In the genomic region with DNA sequence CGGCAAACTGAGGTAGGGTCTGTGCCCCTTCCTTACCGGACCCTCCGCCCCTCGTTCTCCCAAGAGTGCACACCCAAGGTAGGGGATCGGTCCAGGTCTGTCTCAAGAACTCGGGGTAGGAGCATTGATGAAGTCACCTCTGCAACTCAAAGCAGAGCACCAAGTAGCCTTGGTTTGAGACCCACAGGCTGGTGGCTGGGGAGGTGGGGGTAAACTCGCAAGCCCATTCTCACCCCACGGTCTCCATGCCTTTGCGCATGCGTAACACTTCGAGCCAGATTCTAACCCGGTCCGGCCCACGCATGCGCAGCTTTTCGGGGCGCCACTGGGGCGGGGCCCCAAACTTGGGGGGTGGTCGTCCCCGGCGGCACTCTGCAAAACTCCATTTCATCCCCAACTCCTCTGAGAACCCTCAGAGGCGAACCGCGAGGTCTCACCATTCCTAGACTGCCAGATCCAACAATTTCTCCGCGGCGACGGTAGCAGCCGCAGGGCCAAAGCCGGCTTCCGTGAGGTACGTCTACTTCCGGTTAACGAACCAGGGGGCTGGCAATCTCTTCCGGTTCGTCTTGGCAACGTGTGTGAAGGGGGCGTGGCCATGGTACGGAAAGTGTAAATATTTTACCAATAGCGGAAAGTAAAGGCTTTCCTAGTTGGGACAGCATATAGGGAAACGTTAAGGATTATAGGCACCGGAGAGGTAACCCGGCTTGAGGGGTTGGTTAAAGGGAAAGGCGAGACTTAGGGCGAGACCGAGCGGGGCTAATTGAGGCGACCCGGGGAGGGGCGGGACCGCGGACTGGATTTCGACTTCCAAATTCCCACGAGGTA, we compare ENCODE assay signal across 8 cellular contexts. TPM values are rescaled to one million over a fixed set of nuclear protein-coding genes. Genes with fewer than 3 reads are reported as not detected.
A peak's percentile ranks its signal among the peaks of the same experiment; 100 is the strongest.
DNase-seq lines count a peak whose midpoint lies in the region; ATAC-seq and TF ChIP-seq lines count a peak whose summit lies in the region.

A gene with protein sequence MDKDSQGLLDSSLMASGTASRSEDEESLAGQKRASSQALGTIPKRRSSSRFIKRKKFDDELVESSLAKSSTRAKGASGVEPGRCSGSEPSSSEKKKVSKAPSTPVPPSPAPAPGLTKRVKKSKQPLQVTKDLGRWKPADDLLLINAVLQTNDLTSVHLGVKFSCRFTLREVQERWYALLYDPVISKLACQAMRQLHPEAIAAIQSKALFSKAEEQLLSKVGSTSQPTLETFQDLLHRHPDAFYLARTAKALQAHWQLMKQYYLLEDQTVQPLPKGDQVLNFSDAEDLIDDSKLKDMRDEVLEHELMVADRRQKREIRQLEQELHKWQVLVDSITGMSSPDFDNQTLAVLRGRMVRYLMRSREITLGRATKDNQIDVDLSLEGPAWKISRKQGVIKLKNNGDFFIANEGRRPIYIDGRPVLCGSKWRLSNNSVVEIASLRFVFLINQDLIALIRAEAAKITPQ (minus strand): TSS at position 532 of the 831 bp plus-strand sequence. CDS start 1,411 bp downstream, outside the sequence.

- intact Hi-C loops in left cardiac atrium (cut with DNase I): no loop called here

- TF ChIP-seq CTCF in GM12875 (IDR thresholded peaks at IDR 0.05; ENCODE audit: borderline replicate concordance, insufficient read depth, low read depth, low read length) (no peak), progenitor cell of endocrine pancreas (IDR thresholded peaks at IDR 0.05; ENCODE audit: unreplicated experiment) (no peak)

- peak within 1 kb of the TSS; percentile 94 for H3K4me3 Mint-ChIP-seq in progenitor cell of endocrine pancreas (ENCODE audit: low read depth)

- peaks cover 11% of the 10 kb centered on the region for H3K36me3 Mint-ChIP-seq in progenitor cell of endocrine pancreas (ENCODE audit: insufficient read depth)

- H3K27me3 Mint-ChIP-seq in progenitor cell of endocrine pancreas: no peaks in the 10 kb centered on the region

- peak; percentile 88 for ATAC-seq in HG02798 (IDR thresholded peaks at IDR 0.05; ENCODE audit: poor library complexity, unreplicated experiment)
- peak; percentile 89 to 92 for ATAC-seq in left cardiac atrium

- peak within 1 kb of the TSS; percentile 96 for H3K27ac Mint-ChIP-seq in progenitor cell of endocrine pancreas

- peaks cover 13% of the 10 kb centered on the region for H3K4me1 Mint-ChIP-seq in progenitor cell of endocrine pancreas (ENCODE audit: low read depth)

- peak within 1 kb of the TSS; percentile 92 for H3K4me3 ChIP-seq in GM12875 (ENCODE audit: low read depth, low read length)

- DNase-seq in NCI-H146 (lab: John Stamatoyannopoulos, UW) (peak; percentile 95), T-helper 1 cell (peak; percentile 77 to 94 (median 86)), amniotic epithelial cell (ENCODE audit: low read depth) (peak; percentile 87), left cardiac atrium (peak; percentile 91), progenitor cell of endocrine pancreas (ENCODE audit: low spot score, unreplicated experiment) (peak; percentile 69), ureter (ENCODE audit: low spot score) (peak; percentile 92)

- H3K9me3 Mint-ChIP-seq in progenitor cell of endocrine pancreas (ENCODE audit: low read depth): no peaks in the 10 kb centered on the region

RNA-seq across cellular contexts. Expression of the gene that starts here (rescaled TPM):
- total RNA-seq in left cardiac atrium (10 to 100 TPM; 63.2 to 78.4 TPM), progenitor cell of endocrine pancreas (88.1 and 92.6 TPM in 2 replicates), ureter (55.4 TPM)

Comparison
In these comparisons a context has a peak if more than half of its experiments do, and no peak if none do; other contexts are left out.
1. Peak in every context shown above with its lines: DNase-seq, ATAC-seq and H3K4me3 ChIP-seq.